Comparison of ENCODE assay signal across 8 cellular contexts in the genomic region with DNA sequence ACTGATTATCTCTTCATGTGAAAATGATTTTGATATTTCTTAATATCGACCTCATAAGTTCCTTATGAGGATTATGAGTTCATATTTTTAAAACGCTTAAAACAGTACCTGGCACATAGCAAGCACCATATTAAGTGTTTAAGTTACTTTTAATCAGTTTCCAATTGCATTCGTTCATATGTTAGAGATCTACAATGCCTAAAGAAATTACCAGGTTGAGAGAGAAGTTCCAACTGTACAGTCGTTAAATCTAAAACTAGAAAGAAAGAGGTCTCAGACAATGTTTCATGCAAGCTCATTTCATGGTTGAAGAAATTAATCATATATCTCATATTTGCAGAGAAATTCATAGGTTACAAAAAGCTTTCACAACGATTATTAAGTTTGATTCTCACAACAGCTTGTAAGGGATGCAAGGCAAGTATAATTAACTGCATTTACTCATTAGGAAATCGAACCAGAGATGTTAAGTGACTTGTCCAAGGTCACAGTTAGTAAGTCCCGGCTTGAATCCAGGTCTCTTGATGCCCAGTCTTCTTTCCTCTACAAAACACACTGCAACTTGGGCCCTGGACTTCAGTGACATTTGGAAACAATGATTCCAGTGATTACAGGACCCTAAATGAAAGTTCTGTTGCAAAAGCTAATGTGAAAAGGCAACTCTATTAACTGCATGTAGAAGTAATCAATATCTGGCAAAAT. TPM values are rescaled to one million over a fixed set of nuclear protein-coding genes. Genes with fewer than 3 reads are reported as not detected.
DNase-seq lines count a peak whose midpoint lies in the region; ATAC-seq and TF ChIP-seq lines count a peak whose summit lies in the region.

No MANE protein-coding gene starts in this region.

- no peak for DNase-seq in AG10803 (ENCODE audit: low read depth)
- no peak for DNase-seq in mammary epithelial cell
- no peak for DNase-seq in naive thymus-derived CD4-positive, alpha-beta T cell
- no peak for DNase-seq in occipital lobe (lab: John Stamatoyannopoulos, UW)
- no peak for DNase-seq in mesendoderm
- no peak for DNase-seq in Kasumi-1 (lab: John Stamatoyannopoulos, UW)

- POLR2A ChIA-PET in naive thymus-derived CD4-positive, alpha-beta T cell (lab: Charles Lee), result interaction anchor here (0.6 to 1.4 kb wide), 5 partner anchors 25 to 116 kb away, joined by 3 to 5 read pairs (median 3); no protein-coding TSS in a partner anchor

- CTCF ChIA-PET in mammary epithelial cell (lab: Charles Lee; ENCODE audit: low non-redundant PET), result no interaction called here
- CTCF ChIA-PET in naive thymus-derived CD4-positive, alpha-beta T cell (lab: Charles Lee), result interaction anchor here (1.3 to 1.5 kb wide), 3 partner anchors 10 to 46 kb away, joined by 3 read pairs; no protein-coding TSS in a partner anchor

- H3K36me3 ChIP-seq in HUES6 (ENCODE audit: control insufficient read depth, insufficient read depth, low read length) (no peaks in the 10 kb centered on the region), mammary epithelial cell (ENCODE audit: insufficient read depth, low read length) (no peaks in the 10 kb centered on the region), mesendoderm (ENCODE audit: control insufficient read depth, insufficient read depth, low read length) (no peaks in the 10 kb centered on the region)
- H3K36me3 ChIP-seq in naive thymus-derived CD4-positive, alpha-beta T cell (ENCODE audit: control insufficient read depth in 2 of 3, insufficient read depth in 3 of 3, low read length in 3 of 3), result no peaks in the 10 kb centered on the region

- peaks cover 22 to 50% (median 31%) of the 10 kb centered on the region in 7 donors for H3K4me1 Mint-ChIP-seq in naive thymus-derived CD4-positive, alpha-beta T cell

- H3K4me3 Mint-ChIP-seq in naive thymus-derived CD4-positive, alpha-beta T cell, result peak overlapping the region; percentile 87 to 96 (median 93)

- no peak for TF ChIP-seq CTCF in AG10803 (conservative IDR thresholded peaks at IDR 0.05; ENCODE audit: low read length)
- no peak for TF ChIP-seq CTCF in mammary epithelial cell (conservative IDR thresholded peaks at IDR 0.05 in 1 of 2, IDR thresholded peaks at IDR 0.05 in 1 of 2; ENCODE audit: extremely low read depth in 1 of 2, insufficient read depth in 1 of 2, low read depth in 1 of 2, low read length in 2 of 2)

- no peak overlapping the region for H3K23ac ChIP-seq in mesendoderm (ENCODE audit: low read length)

- BruUV-seq in mammary epithelial cell (replicated peaks; lab: Mats Ljungman, UMichigan), result TSS peak; percentile 16

- H3K18ac ChIP-seq in mesendoderm (ENCODE audit: low read length), result no peak overlapping the region

- peaks cover 20% of the 10 kb centered on the region for H3K4me1 ChIP-seq in HUES6 (ENCODE audit: control insufficient read depth, insufficient read depth, low read length)
- peaks cover 31% of the 10 kb centered on the region for H3K4me1 ChIP-seq in mammary epithelial cell (ENCODE audit: insufficient read depth, low read length)
- H3K4me1 ChIP-seq in naive thymus-derived CD4-positive, alpha-beta T cell (ENCODE audit: control insufficient read depth in 2 of 2, insufficient read depth in 2 of 2, low read length in 2 of 2), result peaks cover 11 to 12% of the 10 kb centered on the region in 2 donors
- H3K4me1 ChIP-seq in mesendoderm (ENCODE audit: control insufficient read depth, low read depth, low read length), result peaks cover 5% of the 10 kb centered on the region

- H3K4me3 ChIP-seq in AG10803 (ENCODE audit: low read length), result peak overlapping the region; percentile 76
- peak overlapping the region; percentile 80 for H3K4me3 ChIP-seq in HUES6 (ENCODE audit: low read depth, low read length)
- peak overlapping the region; percentile 74 to 87 (median 85) for H3K4me3 ChIP-seq in mammary epithelial cell (replicated peaks in 1 of 3; ENCODE audit: insufficient read depth in 1 of 3, low read depth in 2 of 3, low read length in 3 of 3)
- H3K4me3 ChIP-seq in naive thymus-derived CD4-positive, alpha-beta T cell (ENCODE audit: low read length), result no peak overlapping the region
- no peak overlapping the region for H3K4me3 ChIP-seq in mesendoderm (ENCODE audit: low read length)

- no peaks in the 10 kb centered on the region for H3K79me1 ChIP-seq in mesendoderm (ENCODE audit: low read length)

- H3K27me3 ChIP-seq in HUES6 (ENCODE audit: control insufficient read depth, insufficient read depth, low read length) (peaks cover 48% of the 10 kb centered on the region), mammary epithelial cell (ENCODE audit: insufficient read depth, low read length) (no peaks in the 10 kb centered on the region), mesendoderm (ENCODE audit: insufficient read depth, low read length, poor library complexity) (peaks cover 10% of the 10 kb centered on the region)
- no peaks in the 10 kb centered on the region for H3K27me3 ChIP-seq in naive thymus-derived CD4-positive, alpha-beta T cell (ENCODE audit: control insufficient read depth in 2 of 2, insufficient read depth in 2 of 2, low read length in 2 of 2)

- peaks cover 0 to 9% (median 0%) of the 10 kb centered on the region in 5 donors for H3K36me3 Mint-ChIP-seq in naive thymus-derived CD4-positive, alpha-beta T cell

- H2AK5ac ChIP-seq in mesendoderm (ENCODE audit: low read length), result no peak overlapping the region

- H2BK120ac ChIP-seq in mesendoderm (ENCODE audit: low read depth, low read length), result no peak overlapping the region

- dilution Hi-C loops in mammary epithelial cell (cut with HindIII; ENCODE audit: low sequenced_read_pairs), result no loop called here

- 89% methylated on average over 7 of the region's 7 CpGs for WGBS in mammary epithelial cell (ENCODE audit: low coverage, missing lambda C conversion rate)
- no CpG with 5 or more reads among the region's 7 CpGs for WGBS in mesendoderm (ENCODE audit: extremely low coverage, insufficient coverage, low lambda C conversion rate)

- H2BK5ac ChIP-seq in mesendoderm (ENCODE audit: low read length), result no peak overlapping the region

- H3K9me3 ChIP-seq in HUES6 (ENCODE audit: control insufficient read depth, insufficient read depth, low read depth, low read length) (no peaks in the 10 kb centered on the region), mammary epithelial cell (replicated peaks; ENCODE audit: insufficient read depth, low read length) (no peaks in the 10 kb centered on the region)
- no peaks in the 10 kb centered on the region for H3K9me3 ChIP-seq in naive thymus-derived CD4-positive, alpha-beta T cell (ENCODE audit: control insufficient read depth in 2 of 3, low read length in 3 of 3)

- no peaks in the 10 kb centered on the region for H3K9me3 Mint-ChIP-seq in naive thymus-derived CD4-positive, alpha-beta T cell

- peaks cover 0 to 20% (median 0%) of the 10 kb centered on the region in 5 donors for H3K27me3 Mint-ChIP-seq in naive thymus-derived CD4-positive, alpha-beta T cell

- peak overlapping the region in 6 of 9 donors; percentile 25 to 92 (median 90) for H3K27ac Mint-ChIP-seq in naive thymus-derived CD4-positive, alpha-beta T cell

- H3K4ac ChIP-seq in mesendoderm (ENCODE audit: low read depth, low read length), result no peak overlapping the region

- no peak overlapping the region for H2BK15ac ChIP-seq in mesendoderm (replicated peaks; ENCODE audit: low read depth)

- H3K79me2 ChIP-seq in mammary epithelial cell (ENCODE audit: insufficient read depth, low read length) (peaks cover 54% of the 10 kb centered on the region), mesendoderm (ENCODE audit: control insufficient read depth, insufficient read depth, low read length) (no peaks in the 10 kb centered on the region)

- no peaks in the 10 kb centered on the region for H4K20me1 ChIP-seq in mammary epithelial cell (ENCODE audit: insufficient read depth, low read length)

- H2AFZ ChIP-seq in mammary epithelial cell (ENCODE audit: low read depth, low read length), result peak overlapping the region; percentile 90

- peak overlapping the region; percentile 81 for H3K4me2 ChIP-seq in mammary epithelial cell (ENCODE audit: insufficient read depth, low read depth, low read length)
- no peak overlapping the region for H3K4me2 ChIP-seq in mesendoderm (ENCODE audit: low read length)

- no peak for ATAC-seq in naive thymus-derived CD4-positive, alpha-beta T cell
- no peak for ATAC-seq in GM18502 (IDR thresholded peaks at IDR 0.05; ENCODE audit: poor library complexity, unreplicated experiment)

- H3K27ac ChIP-seq in HUES6 (ENCODE audit: low read depth, low read length) (no peak overlapping the region), mammary epithelial cell (ENCODE audit: insufficient read depth, low read depth, low read length) (no peak overlapping the region), mesendoderm (ENCODE audit: low read depth, low read length) (no peak overlapping the region)
- no peak overlapping the region for H3K27ac ChIP-seq in naive thymus-derived CD4-positive, alpha-beta T cell (ENCODE audit: low read depth, low read length)

- intact Hi-C loops in mammary epithelial cell (cut with micrococcal nuclease), result loop anchor here (5.0 kb wide), 4 partner anchors 45 to 120 kb away; no protein-coding TSS in a partner anchor
- intact Hi-C loops in naive thymus-derived CD4-positive, alpha-beta T cell (cut with micrococcal nuclease), result loop anchor here (5.0 kb wide), 3 partner anchors 95 to 700 kb away; a partner anchor contains a TSS

- in situ Hi-C loops in mammary epithelial cell (cut with MboI; ENCODE audit: low sequenced_read_pairs in 2 of 2), result no loop called here

- H3K56ac ChIP-seq in mesendoderm (ENCODE audit: low read length), result no peak overlapping the region

- H4K5ac ChIP-seq in mesendoderm (ENCODE audit: low read length), result no peak overlapping the region

- H3K9ac ChIP-seq in HUES6 (ENCODE audit: low read length), result no peak overlapping the region
- peak overlapping the region; percentile 65 for H3K9ac ChIP-seq in mammary epithelial cell (ENCODE audit: insufficient read depth, low read length)
- no peak overlapping the region for H3K9ac ChIP-seq in mesendoderm (ENCODE audit: low read length)

- no peak overlapping the region for H4K8ac ChIP-seq in mesendoderm (ENCODE audit: low read depth, low read length)

RNA-seq across cellular contexts. Expression of a gene that starts 1.3 kb away (rescaled TPM):
- total RNA-seq in mammary epithelial cell (10 to 100 TPM; 79.5 to 79.7 TPM), occipital lobe (155 TPM)
- 40.2 TPM for polyA plus RNA-seq in mammary epithelial cell
- 101 TPM for polyA minus RNA-seq in mammary epithelial cell
- total RNA-seq in naive thymus-derived CD4-positive, alpha-beta T cell, result 10 to 100 TPM; 19.8 to 39.6 (median 23.3) TPM
- polyA plus RNA-seq in naive thymus-derived CD4-positive, alpha-beta T cell, result 1 to 10 TPM; 4.2 to 5.7 TPM
- 7.5 TPM for polyA plus RNA-seq in mesendoderm (2013, experiment 1 of 2)
- polyA plus RNA-seq in mesendoderm (2013, experiment 2 of 2), result 8.2 TPM

RNA-seq across cellular contexts. Expression of a gene that starts 41.5 kb away (rescaled TPM):
- total RNA-seq in mammary epithelial cell (100 to 1,000 TPM; 153 to 200 TPM), occipital lobe (192 TPM)
- 68.8 TPM for polyA plus RNA-seq in mammary epithelial cell
- polyA minus RNA-seq in mammary epithelial cell, result 73.5 TPM
- 100 to 1,000 TPM in 4 of 5 experiments, 10 to 100 TPM in 1; 94.9 to 148 (median 122) TPM for total RNA-seq in naive thymus-derived CD4-positive, alpha-beta T cell
- 10 to 100 TPM; 30.4 to 46.9 TPM for polyA plus RNA-seq in naive thymus-derived CD4-positive, alpha-beta T cell
- 99.8 TPM for polyA plus RNA-seq in mesendoderm (2013, experiment 1 of 2)
- 99.5 TPM for polyA plus RNA-seq in mesendoderm (2013, experiment 2 of 2)

Comparison
In these comparisons a context has a peak if more than half of its experiments do, and no peak if none do; other contexts are left out.
1. H3K4me3 ChIP-seq: peak in AG10803 (single experiment), HUES6 (single experiment) and mammary epithelial cell (3 of 3); none in naive thymus-derived CD4-positive, alpha-beta T cell (single experiment) and mesendoderm (single experiment).